ENCODE assay signal across 2 cellular contexts in genomic region chr6:13725570-13725969, GRCh38.
TF ChIP-seq lines count a peak whose summit lies in the region.

No MANE protein-coding gene starts in this region.

TF ChIP-seq in SK-N-SH, 30 proteins besides CTCF, POLR2A, EP300 and RAD21 (continued from another document):
- TF ChIP-seq REST (IDR thresholded peaks at IDR 0.05; ENCODE audit: low read depth, low read length) (no peak), EZH2phosphoT487 (IDR thresholded peaks at IDR 0.05; ENCODE audit: borderline replicate concordance, low read depth) (no peak), FOXM1 (IDR thresholded peaks at IDR 0.05; ENCODE audit: low read depth) (no peak), NFIC (IDR thresholded peaks at IDR 0.05; ENCODE audit: borderline replicate concordance) (0 out of 2 replicates have a peak, but pooled peaks have one; percentile 11), SMC3 (IDR thresholded peaks at IDR 0.05; ENCODE audit: low read depth, low read length) (no peak), FOSL2 (IDR thresholded peaks at IDR 0.05; ENCODE audit: borderline replicate concordance, low read depth) (no peak), RCOR1 (IDR thresholded peaks at IDR 0.05; ENCODE audit: low read length) (no peak), JUND (IDR thresholded peaks at IDR 0.05) (peak; percentile 41; the same call in 1 of the 2 replicates)
TF ChIP-seq in SK-N-SH: peak in this region for 2.

TF ChIP-seq in SK-N-SH treated with all-trans-retinoic acid at 6 μM for 48 hours, 23 proteins besides CTCF, POLR2A, EP300 and RAD21 (continued from another document):
- TF ChIP-seq POU6F1 (CRISPR knock-in tag; IDR thresholded peaks at IDR 0.05; ENCODE audit: borderline replicate concordance, low read depth), result no peak
- TF ChIP-seq ESRRG (CRISPR knock-in tag; IDR thresholded peaks at IDR 0.05), result no peak
